Comparison of ENCODE assay signal across 9 cellular contexts in genomic region chrX:56766554-56767412, GRCh38. TPM values are rescaled to one million over a fixed set of nuclear protein-coding genes. Genes with fewer than 3 reads are reported as not detected.
DNase-seq lines count a peak whose midpoint lies in the region; ATAC-seq and TF ChIP-seq lines count a peak whose summit lies in the region.
"Had no signal": no experiment of that assay in that cellular context is flagged by ENCODE, and none has a peak within 500 bp of the region (broad histone marks: within the 10 kb centered on the region; RNA-seq: fewer than 3 reads in every experiment).

No MANE protein-coding gene starts in this region.

- H3K27ac Mint-ChIP-seq in activated naive CD8-positive, alpha-beta T cell treated with anti-CD3 and anti-CD28 coated beads, Interleukin-2, amount 50 U/mL, for 24 hours, result peak overlapping the region; percentile 96

- H3K27me3 ChIP-seq in right lobe of liver, result no peaks in the 10 kb centered on the region
- H3K27me3 ChIP-seq in uterus, result no peaks in the 10 kb centered on the region

- H3K36me3 ChIP-seq in right lobe of liver (no peaks in the 10 kb centered on the region), uterus (no peaks in the 10 kb centered on the region)

- 50% methylated on average over 10 of the region's 23 CpGs for WGBS in right lobe of liver (ENCODE audit: insufficient coverage, low coverage, low lambda C conversion rate, missing lambda C conversion rate)

- H3K4me3 Mint-ChIP-seq in activated naive CD8-positive, alpha-beta T cell treated with anti-CD3 and anti-CD28 coated beads, Interleukin-2, amount 50 U/mL, for 24 hours, result no peak overlapping the region

- H3K27ac ChIP-seq in right lobe of liver (no peak overlapping the region), uterus (peak overlapping the region; percentile 36 to 46)

- no peaks in the 10 kb centered on the region for H3K9me3 ChIP-seq in right lobe of liver
- H3K9me3 ChIP-seq in uterus, result no peaks in the 10 kb centered on the region

- POLR2A ChIA-PET in GM10248 (lab: Yijun Ruan, JAX), result no interaction called here

- peaks cover 0 to 15% (median 4%) of the 10 kb centered on the region in 4 donors for H3K4me1 ChIP-seq in right lobe of liver
- no peaks in the 10 kb centered on the region for H3K4me1 ChIP-seq in uterus

- peak overlapping the region; percentile 49 to 68 (median 54) for H3K4me3 ChIP-seq in right lobe of liver
- H3K4me3 ChIP-seq in uterus, result peak overlapping the region; percentile 32 to 36

- H3K9me3 Mint-ChIP-seq in activated naive CD8-positive, alpha-beta T cell treated with anti-CD3 and anti-CD28 coated beads, Interleukin-2, amount 50 U/mL, for 24 hours, result no peaks in the 10 kb centered on the region

- CTCF ChIA-PET in GM10248 (lab: Yijun Ruan, JAX), result no interaction called here

- H3K27me3 Mint-ChIP-seq in activated naive CD8-positive, alpha-beta T cell treated with anti-CD3 and anti-CD28 coated beads, Interleukin-2, amount 50 U/mL, for 24 hours, result no peaks in the 10 kb centered on the region

- intact Hi-C loops in cardiac septum (cut with DNase I), result loop anchor here (10.0 kb wide), 1 partner anchor 208 kb away; no protein-coding TSS in a partner anchor
- intact Hi-C loops in Right ventricle myocardium superior (cut with DNase I), result no loop called here
- intact Hi-C loops in right lobe of liver (cut with DNase I), result no loop called here
- intact Hi-C loops in uterus (cut with DNase I; ENCODE audit: low total_unique reads), result no loop called here

- ATAC-seq in Right ventricle myocardium superior (ENCODE audit: poor library complexity) (no peak), right lobe of liver (no peak), HG03108 (IDR thresholded peaks at IDR 0.05; ENCODE audit: unreplicated experiment) (no peak)
- ATAC-seq in activated naive CD8-positive, alpha-beta T cell treated with anti-CD3 and anti-CD28 coated beads, Interleukin-2, amount 50 U/mL, for 24 hours, result no peak

- peak; percentile 67 for DNase-seq in cardiac septum (ENCODE audit: low spot score)
- DNase-seq in Right ventricle myocardium superior, result no peak
- DNase-seq in activated naive CD8-positive, alpha-beta T cell treated with anti-CD3 and anti-CD28 coated beads, Interleukin-2, amount 50 U/mL, for 24 hours, result no peak
- peak in 1 of 3 donors; percentile 39 for DNase-seq in right lobe of liver
- no peak for DNase-seq in uterus
- DNase-seq in occipital lobe (lab: John Stamatoyannopoulos, UW), result no peak
- DNase-seq in GM10248 (ENCODE audit: extremely low spot score), result no peak
- DNase-seq: DMS79 treated with DMSO at 0.1 percent for 48 hours had no signal

- H3K4me1 Mint-ChIP-seq in activated naive CD8-positive, alpha-beta T cell treated with anti-CD3 and anti-CD28 coated beads, Interleukin-2, amount 50 U/mL, for 24 hours, result peaks cover 45% of the 10 kb centered on the region

- peaks cover 12% of the 10 kb centered on the region for H3K36me3 Mint-ChIP-seq in activated naive CD8-positive, alpha-beta T cell treated with anti-CD3 and anti-CD28 coated beads, Interleukin-2, amount 50 U/mL, for 24 hours (ENCODE audit: low read depth)

- TF ChIP-seq CTCF in right lobe of liver (IDR thresholded peaks at IDR 0.05), result no peak
- TF ChIP-seq CTCF in uterus (IDR thresholded peaks at IDR 0.05), result no peak
- no peak for TF ChIP-seq CTCF in GM10248 (IDR thresholded peaks at IDR 0.05; ENCODE audit: control extremely low read depth, extremely low read depth, low read depth, missing control alignments)

- TF ChIP-seq POLR2A in right lobe of liver (IDR thresholded peaks at IDR 0.05) (no peak), uterus (IDR thresholded peaks at IDR 0.05) (no peak)

RNA-seq across cellular contexts. Expression of gene NBDY, which starts 37.7 kb away (rescaled TPM):
- total RNA-seq in cardiac septum (29.9 TPM), Right ventricle myocardium superior (22.3 TPM), right lobe of liver (1 to 10 TPM; 2.8 to 10.0 (median 5.4) TPM), uterus (10 to 100 TPM in 2 of 4 donors, 1 to 10 TPM in 1, under 1 TPM in 1; 0.51 to 40.4 (median 13.3) TPM), occipital lobe (6.7 TPM)

Comparison
In these comparisons a context has a peak if more than half of its experiments do, and no peak if none do; other contexts are left out.
1. H3K27ac ChIP-seq: peak in uterus (2 of 2); none in right lobe of liver (0 of 3).